ENCODE assay signal across 33 cellular contexts in genomic region chr7:127474457-127474856, GRCh38.
A peak's percentile ranks its signal among the peaks of the same experiment; 100 is the strongest.
DNase-seq lines count a peak whose midpoint lies in the region; ATAC-seq and TF ChIP-seq lines count a peak whose summit lies in the region.
"Had no signal": no experiment of that assay in that cellular context is flagged by ENCODE, and none has a peak within 500 bp of the region (broad histone marks: within the 10 kb centered on the region; RNA-seq: fewer than 3 reads in every experiment).

No MANE protein-coding gene starts in this region.

- no peaks in the 10 kb centered on the region for H3K9me3 Mint-ChIP-seq in GM23338
- H3K9me3 Mint-ChIP-seq: activated CD4-positive, alpha-beta T cell treated with anti-CD3 and anti-CD28 coated beads, Interleukin-2, amount 10 ng/mL, durations not matched to agents 24 days and 14 days; activated T-cell treated with anti-CD3 and anti-CD28 coated beads, Interleukin-2, amount 50 U/mL, for 24 hours; HFFc6; immature natural killer cell; memory B cell had no signal

- H3K4me2 ChIP-seq in GM23338 (no peak overlapping the region), mammary epithelial cell (ENCODE audit: insufficient read depth, low read depth, low read length) (no peak overlapping the region), smooth muscle cell (no peak overlapping the region)

- CTCF ChIA-PET in mammary epithelial cell (lab: Charles Lee; ENCODE audit: low non-redundant PET), result no interaction called here
- CTCF ChIA-PET in GM10248 (lab: Yijun Ruan, JAX), result interaction anchor here (1.0 to 1.2 kb wide), 3 partner anchors 9 to 34 kb away, joined by 3 to 5 read pairs (median 4); no protein-coding TSS in a partner anchor

- no peak; the same call in 2 of the 3 replicates for ATAC-seq in GM23338
- ATAC-seq in GM18520 (IDR thresholded peaks at IDR 0.05; ENCODE audit: unreplicated experiment), result no peak
- ATAC-seq: gastroesophageal sphincter; left colon; stimulated activated naive CD8-positive, alpha-beta T cell treated with anti-CD3 and anti-CD28 coated beads, Interleukin-15, Interleukin-2, amounts not matched to agents 100 U/mL and 50 U/mL, for 24 hours; upper lobe of right lung had no signal

- peaks cover 7% of the 10 kb centered on the region for H3K27me3 Mint-ChIP-seq in GM23338 (ENCODE audit: insufficient read depth, low read depth, poor library complexity)
- H3K27me3 Mint-ChIP-seq: activated T-cell treated with anti-CD3 and anti-CD28 coated beads, Interleukin-2, amount 50 U/mL, for 24 hours had no signal

- dilution Hi-C loops in mammary epithelial cell (cut with HindIII; ENCODE audit: low sequenced_read_pairs), result no loop called here

- POLR2A ChIA-PET in GM10248 (lab: Yijun Ruan, JAX), result no interaction called here

- H3K9me2 ChIP-seq in GM23338 (ENCODE audit: insufficient read depth), result no peaks in the 10 kb centered on the region

- DNase-seq in GM23338 (ENCODE audit: low spot score) (peak; percentile 32), KBM-7 (peak; percentile 9), mammary epithelial cell (peak; percentile 3), NCI-H187 treated with DMSO at 0.1 percent for 48 hours (lab: John Stamatoyannopoulos, UW) (no peak), smooth muscle cell (lab: John Stamatoyannopoulos, UW; ENCODE audit: unreplicated experiment) (no peak), GM10248 (ENCODE audit: extremely low spot score) (no peak)
- DNase-seq: activated CD4-positive, alpha-beta T cell treated with anti-CD3 and anti-CD28 coated beads, Interleukin-2, amount 10 ng/mL, durations not matched to agents 24 days and 14 days; activated gamma-delta T cell; activated T-cell treated with anti-CD3 and anti-CD28 coated beads, Interleukin-2, amount 50 U/mL, for 24 hours; C1 segment of cervical spinal cord; Caco-2; DMS79; GF-D8; HFFc6; hippocampal formation; immature natural killer cell; left colon; MV-4-11; NCI-H146; NCI-H446 treated with DMSO at 0.1 percent for 48 hours; NCI-H774; retina; RPMI8226; small intestine; stimulated activated naive CD8-positive, alpha-beta T cell treated with anti-CD3 and anti-CD28 coated beads, Interleukin-15, Interleukin-2, amounts not matched to agents 100 U/mL and 50 U/mL, for 24 hours; T1000; upper lobe of right lung had no signal

- H3K79me2 ChIP-seq in GM23338 (replicated peaks; ENCODE audit: insufficient read depth), result no peaks in the 10 kb centered on the region
- H3K79me2 ChIP-seq in mammary epithelial cell (ENCODE audit: insufficient read depth, low read length), result no peaks in the 10 kb centered on the region
- H3K79me2 ChIP-seq in smooth muscle cell (ENCODE audit: low read depth), result no peaks in the 10 kb centered on the region

- H3K36me3 ChIP-seq in GM23338 (ENCODE audit: insufficient read depth) (no peaks in the 10 kb centered on the region), mammary epithelial cell (ENCODE audit: insufficient read depth, low read length) (no peaks in the 10 kb centered on the region), liver (ENCODE audit: control insufficient read depth in 4 of 4, insufficient read depth in 3 of 4, low read depth in 1 of 4, low read length in 3 of 4) (no peaks in the 10 kb centered on the region), smooth muscle cell (ENCODE audit: low read depth) (no peaks in the 10 kb centered on the region)
- H3K36me3 ChIP-seq: esophagus muscularis mucosa, gastroesophageal sphincter, SJCRH30, upper lobe of right lung had no signal

- H3F3A ChIP-seq in GM23338 (replicated peaks; ENCODE audit: low read depth), result no peaks in the 10 kb centered on the region
- no peaks in the 10 kb centered on the region for H3F3A ChIP-seq in smooth muscle cell (ENCODE audit: low read depth)

- H3K9me3 ChIP-seq in mammary epithelial cell (replicated peaks; ENCODE audit: insufficient read depth, low read length), result no peaks in the 10 kb centered on the region
- no peaks in the 10 kb centered on the region for H3K9me3 ChIP-seq in liver (ENCODE audit: control insufficient read depth in 4 of 4, low read length in 3 of 4)
- no peaks in the 10 kb centered on the region for H3K9me3 ChIP-seq in smooth muscle cell (replicated peaks; ENCODE audit: low read depth)
- H3K9me3 ChIP-seq: Caco-2, esophagus muscularis mucosa, gastroesophageal sphincter, SJCRH30, upper lobe of right lung had no signal

- H3K27me3 ChIP-seq in GM23338 (ENCODE audit: insufficient read depth) (peaks cover 4% of the 10 kb centered on the region; the same call in 1 of the 2 replicates), mammary epithelial cell (ENCODE audit: insufficient read depth, low read length) (peaks cover 4% of the 10 kb centered on the region), liver (ENCODE audit: control insufficient read depth in 4 of 4, insufficient read depth in 4 of 4, low read length in 3 of 4) (no peaks in the 10 kb centered on the region), smooth muscle cell (ENCODE audit: low read depth) (no peaks in the 10 kb centered on the region)
- H3K27me3 ChIP-seq: esophagus muscularis mucosa, gastroesophageal sphincter, SJCRH30, upper lobe of right lung had no signal

- in situ Hi-C loops in KBM-7 (cut with MboI; ENCODE audit: low pct_unique_long_range_greater_than_20kb, low sequenced_read_pairs), result no loop called here
- in situ Hi-C loops in mammary epithelial cell (cut with MboI; ENCODE audit: low sequenced_read_pairs in 2 of 2), result no loop called here

- H4K20me1 ChIP-seq in GM23338 (replicated peaks; ENCODE audit: insufficient read depth), result no peaks in the 10 kb centered on the region
- H4K20me1 ChIP-seq in mammary epithelial cell (ENCODE audit: insufficient read depth, low read length), result no peaks in the 10 kb centered on the region
- H4K20me1 ChIP-seq in smooth muscle cell (ENCODE audit: low read depth), result no peaks in the 10 kb centered on the region

- no peak overlapping the region for H3K27ac Mint-ChIP-seq in GM23338
- H3K27ac Mint-ChIP-seq: activated CD4-positive, alpha-beta T cell treated with anti-CD3 and anti-CD28 coated beads, Interleukin-2, amount 10 ng/mL, durations not matched to agents 24 days and 14 days; activated T-cell treated with anti-CD3 and anti-CD28 coated beads, Interleukin-2, amount 50 U/mL, for 24 hours; HFFc6; immature natural killer cell; memory B cell had no signal

- H3K4me1 ChIP-seq in GM23338 (ENCODE audit: insufficient read depth), result peaks cover 8% of the 10 kb centered on the region
- no peaks in the 10 kb centered on the region for H3K4me1 ChIP-seq in mammary epithelial cell (ENCODE audit: insufficient read depth, low read length)
- no peaks in the 10 kb centered on the region for H3K4me1 ChIP-seq in liver (ENCODE audit: control insufficient read depth in 4 of 4, insufficient read depth in 4 of 4, low read length in 3 of 4)
- no peaks in the 10 kb centered on the region for H3K4me1 ChIP-seq in smooth muscle cell (ENCODE audit: low read depth)
- H3K4me1 ChIP-seq: esophagus muscularis mucosa, gastroesophageal sphincter, SJCRH30, upper lobe of right lung had no signal

- no peak overlapping the region for H3K9ac ChIP-seq in mammary epithelial cell (ENCODE audit: insufficient read depth, low read length)
- H3K9ac ChIP-seq in liver (ENCODE audit: low read depth in 1 of 2, low read length in 2 of 2), result no peak overlapping the region
- no peak overlapping the region for H3K9ac ChIP-seq in smooth muscle cell (ENCODE audit: low read depth)

- intact Hi-C loops in mammary epithelial cell (cut with micrococcal nuclease), result no loop called here

- BruUV-seq in mammary epithelial cell (replicated peaks; lab: Mats Ljungman, UMichigan), result no TSS peak

- no peaks in the 10 kb centered on the region for H3K36me3 Mint-ChIP-seq in GM23338 (ENCODE audit: low read depth)
- H3K36me3 Mint-ChIP-seq: immature natural killer cell, memory B cell had no signal

- H3K4me3 Mint-ChIP-seq in GM23338, result no peak overlapping the region
- H3K4me3 Mint-ChIP-seq: activated CD4-positive, alpha-beta T cell treated with anti-CD3 and anti-CD28 coated beads, Interleukin-2, amount 10 ng/mL, durations not matched to agents 24 days and 14 days; activated T-cell treated with anti-CD3 and anti-CD28 coated beads, Interleukin-2, amount 50 U/mL, for 24 hours; HFFc6; immature natural killer cell; memory B cell had no signal

- H2AFZ ChIP-seq in GM23338 (no peak overlapping the region), mammary epithelial cell (ENCODE audit: low read depth, low read length) (no peak overlapping the region), smooth muscle cell (ENCODE audit: low read depth) (no peak overlapping the region)

- TF ChIP-seq CTCF in GM23338 (conservative IDR thresholded peaks at IDR 0.05; ENCODE audit: low read depth in 2 of 2) (no peak), mammary epithelial cell (conservative IDR thresholded peaks at IDR 0.05 in 1 of 2, IDR thresholded peaks at IDR 0.05 in 1 of 2; ENCODE audit: extremely low read depth in 1 of 2, insufficient read depth in 1 of 2, low read depth in 1 of 2, low read length in 2 of 2) (no peak), liver (IDR thresholded peaks at IDR 0.05; ENCODE audit: low read depth, low read length, missing input control) (no peak), smooth muscle cell (IDR thresholded peaks at IDR 0.05; ENCODE audit: borderline replicate concordance, insufficient read depth, poor library complexity, severe bottlenecking) (no peak), GM10248 (IDR thresholded peaks at IDR 0.05; ENCODE audit: control extremely low read depth, extremely low read depth, low read depth, missing control alignments) (no peak)

- H3K4me1 Mint-ChIP-seq in GM23338, result peaks cover 19% of the 10 kb centered on the region; the same call in 2 of the 3 replicates
- H3K4me1 Mint-ChIP-seq: activated CD4-positive, alpha-beta T cell treated with anti-CD3 and anti-CD28 coated beads, Interleukin-2, amount 10 ng/mL, durations not matched to agents 24 days and 14 days; immature natural killer cell; memory B cell had no signal

- H3K27ac ChIP-seq in GM23338 (ENCODE audit: low read depth) (no peak overlapping the region), mammary epithelial cell (ENCODE audit: insufficient read depth, low read depth, low read length) (no peak overlapping the region), liver (ENCODE audit: low read depth in 1 of 2, low read length in 2 of 2) (no peak overlapping the region), smooth muscle cell (ENCODE audit: low read depth) (no peak overlapping the region)
- H3K27ac ChIP-seq: esophagus muscularis mucosa, gastroesophageal sphincter, SJCRH30, upper lobe of right lung had no signal

- TF ChIP-seq RAD21 in liver (IDR thresholded peaks at IDR 0.05), result no peak

- H3K4me3 ChIP-seq in GM23338 (no peak overlapping the region), mammary epithelial cell (replicated peaks in 1 of 3; ENCODE audit: insufficient read depth in 1 of 3, low read depth in 2 of 3, low read length in 3 of 3) (no peak overlapping the region), liver (ENCODE audit: low read depth in 1 of 3, low read length in 3 of 3) (no peak overlapping the region), smooth muscle cell (no peak overlapping the region)
- H3K4me3 ChIP-seq: esophagus muscularis mucosa, gastroesophageal sphincter, SJCRH30, upper lobe of right lung had no signal

TF ChIP-seq in GM23338, 12 proteins besides CTCF, POLR2A, EP300 and RAD21 (continues in another document):
- TF ChIP-seq EZH2phosphoT487 (IDR thresholded peaks at IDR 0.05; ENCODE audit: unreplicated experiment), result no peak
- TF ChIP-seq POLR2AphosphoS5 (IDR thresholded peaks at IDR 0.05; ENCODE audit: low read depth), result no peak

Comparison
In these comparisons a context has a peak if more than half of its experiments do, and no peak if none do; other contexts are left out.
1. DNase-seq: peak in GM23338 (single experiment), KBM-7 (single experiment) and mammary epithelial cell (single experiment); none in NCI-H187 treated with DMSO at 0.1 percent for 48 hours (single experiment), smooth muscle cell (single experiment) and GM10248 (single experiment).